In genomic region chr10:13074562-13075451, GRCh38 we compare ENCODE assay signal across 8 cellular contexts. TPM values are rescaled to one million over a fixed set of nuclear protein-coding genes. Genes with fewer than 3 reads are reported as not detected.
DNase-seq lines count a peak whose midpoint lies in the region; ATAC-seq lines count a peak whose summit lies in the region.

No MANE protein-coding gene starts in this region.

- H3K4me3 ChIP-seq in SJCRH30: no peak overlapping the region

- H3K4me3 Mint-ChIP-seq in activated naive CD8-positive, alpha-beta T cell treated with anti-CD3 and anti-CD28 coated beads, Interleukin-2, amount 50 U/mL, for 24 hours: no peak overlapping the region

- H3K27me3 ChIP-seq in SJCRH30: no peaks in the 10 kb centered on the region

- peaks cover 18% of the 10 kb centered on the region for H3K27me3 Mint-ChIP-seq in activated naive CD8-positive, alpha-beta T cell treated with anti-CD3 and anti-CD28 coated beads, Interleukin-2, amount 50 U/mL, for 24 hours

- H3K36me3 ChIP-seq in SJCRH30: no peaks in the 10 kb centered on the region

- peak; percentile 75 for ATAC-seq in activated naive CD8-positive, alpha-beta T cell treated with anti-CD3 and anti-CD28 coated beads, Interleukin-2, amount 50 U/mL, for 24 hours
- ATAC-seq in left cardiac atrium (peak; percentile 79 to 83), HG03457 (IDR thresholded peaks at IDR 0.05; ENCODE audit: unreplicated experiment) (no peak), GM18873 (IDR thresholded peaks at IDR 0.05; ENCODE audit: low FRiP score, unreplicated experiment) (no peak)

- H3K4me1 ChIP-seq in SJCRH30: no peaks in the 10 kb centered on the region

- H3K27ac Mint-ChIP-seq in activated naive CD8-positive, alpha-beta T cell treated with anti-CD3 and anti-CD28 coated beads, Interleukin-2, amount 50 U/mL, for 24 hours: no peak overlapping the region

- H3K27ac ChIP-seq in SJCRH30: no peak overlapping the region

- peak; percentile 25 for DNase-seq in GDM1 (lab: John Stamatoyannopoulos, UW)
- DNase-seq in LoVo (ENCODE audit: low spot score): peak; percentile 76
- peak; percentile 51 to 78 for DNase-seq in SJCRH30
- DNase-seq in activated naive CD8-positive, alpha-beta T cell treated with anti-CD3 and anti-CD28 coated beads, Interleukin-2, amount 50 U/mL, for 24 hours: peak; percentile 76
- DNase-seq in left cardiac atrium: peak; percentile 72
- DNase-seq in renal cortical epithelial cell (ENCODE audit: low read depth): peak; percentile 16

- no peaks in the 10 kb centered on the region for H3K36me3 Mint-ChIP-seq in activated naive CD8-positive, alpha-beta T cell treated with anti-CD3 and anti-CD28 coated beads, Interleukin-2, amount 50 U/mL, for 24 hours (ENCODE audit: low read depth)

- intact Hi-C loops in left cardiac atrium (cut with DNase I): loop anchor here in 1 of 2 donors (5.0 kb wide), 1 partner anchor 813 kb away; no protein-coding TSS in a partner anchor

- H3K4me1 Mint-ChIP-seq in activated naive CD8-positive, alpha-beta T cell treated with anti-CD3 and anti-CD28 coated beads, Interleukin-2, amount 50 U/mL, for 24 hours: no peaks in the 10 kb centered on the region

- H3K9me3 ChIP-seq in SJCRH30 (replicated peaks): no peaks in the 10 kb centered on the region

- H3K9me3 Mint-ChIP-seq in activated naive CD8-positive, alpha-beta T cell treated with anti-CD3 and anti-CD28 coated beads, Interleukin-2, amount 50 U/mL, for 24 hours: peaks cover 14% of the 10 kb centered on the region

RNA-seq across cellular contexts. Expression of gene OPTN, which starts 25.2 kb away (rescaled TPM):
- 3.6 and 4.0 TPM in 2 replicates for total RNA-seq in SJCRH30 (2014; rRNA removed; shearing (Covaris generic))
- total RNA-seq in left cardiac atrium (100 to 1,000 TPM in 1 of 2 donors, 10 to 100 TPM in 1; 95.1 to 123 TPM), renal cortical epithelial cell (129 and 133 TPM in 2 replicates)

Comparison
In these comparisons a context has a peak if more than half of its experiments do, and no peak if none do; other contexts are left out.
1. DNase-seq: peak in every context shown above with its lines; median percentile 76 in LoVo; 76 in activated naive CD8-positive, alpha-beta T cell treated with anti-CD3 and anti-CD28 coated beads, Interleukin-2, amount 50 U/mL, for 24 hours; 72 in left cardiac atrium; 64 in SJCRH30; 25 in GDM1; 16 in renal cortical epithelial cell.
2. ATAC-seq: peak in activated naive CD8-positive, alpha-beta T cell treated with anti-CD3 and anti-CD28 coated beads, Interleukin-2, amount 50 U/mL, for 24 hours (single experiment) and left cardiac atrium (2 of 2); none in HG03457 (single experiment) and GM18873 (single experiment).
3. RNA of gene OPTN, which starts 25.2 kb away (total RNA-seq): 129 to 133 TPM in renal cortical epithelial cell and 95.1 to 123 TPM in left cardiac atrium; 3.6 to 4.0 TPM in SJCRH30; every median in the first group is over 10 times any median in the second.